ENCODE assay signal across 1 cellular context in the genomic region with DNA sequence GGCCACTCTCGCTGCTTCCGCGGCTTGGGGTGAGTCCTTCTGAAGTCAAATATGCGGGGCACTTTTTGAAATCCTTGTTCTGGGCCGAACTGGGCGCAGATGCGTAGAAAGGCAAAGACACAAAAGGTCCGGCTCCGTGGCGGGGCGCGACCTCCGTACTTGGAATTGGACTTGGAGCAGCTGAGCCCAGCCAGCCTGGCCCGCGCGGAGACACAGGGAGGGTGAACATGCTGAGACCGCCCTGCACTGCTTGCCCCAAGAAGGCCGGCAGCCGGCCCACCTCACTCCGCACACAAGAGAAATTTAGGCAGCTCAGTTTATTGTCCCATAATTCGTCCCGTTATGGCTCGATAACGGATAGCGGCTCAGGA.
TF ChIP-seq lines count a peak whose summit lies in the region.

No MANE protein-coding gene starts in this region.

TF ChIP-seq in H1, 55 proteins besides CTCF, POLR2A, EP300 and RAD21:
- TF ChIP-seq JUN (IDR thresholded peaks at IDR 0.05; ENCODE audit: low read depth, low read length) (no peak), TCF12 (IDR thresholded peaks at IDR 0.05; ENCODE audit: low read depth, low read length) (no peak), RFX5 (IDR thresholded peaks at IDR 0.05; ENCODE audit: borderline replicate concordance, low read depth, low read length) (no peak), ASH2L (IDR thresholded peaks at IDR 0.05; ENCODE audit: low read length) (no peak), RNF2 (IDR thresholded peaks at IDR 0.05; ENCODE audit: borderline replicate concordance, low read depth, low read length, missing control alignments, poor library complexity, severe bottlenecking) (no peak), CTBP2 (IDR thresholded peaks at IDR 0.05; ENCODE audit: borderline replicate concordance, insufficient read depth, insufficient read length, low read length) (no peak), CHD2 (IDR thresholded peaks at IDR 0.05; ENCODE audit: low read length) (no peak), SIRT6 (IDR thresholded peaks at IDR 0.05; ENCODE audit: low read length) (no peak), POU5F1 (IDR thresholded peaks at IDR 0.05; ENCODE audit: low read depth, low read length) (no peak), KDM1A (IDR thresholded peaks at IDR 0.05; ENCODE audit: borderline replicate concordance, low read length) (no peak), BACH1 (IDR thresholded peaks at IDR 0.05; ENCODE audit: low read length) (no peak)
- TF ChIP-seq, protein P1, sequence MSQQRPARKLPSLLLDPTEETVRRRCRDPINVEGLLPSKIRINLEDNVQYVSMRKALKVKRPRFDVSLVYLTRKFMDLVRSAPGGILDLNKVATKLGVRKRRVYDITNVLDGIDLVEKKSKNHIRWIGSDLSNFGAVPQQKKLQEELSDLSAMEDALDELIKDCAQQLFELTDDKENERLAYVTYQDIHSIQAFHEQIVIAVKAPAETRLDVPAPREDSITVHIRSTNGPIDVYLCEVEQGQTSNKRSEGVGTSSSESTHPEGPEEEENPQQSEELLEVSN (IDR thresholded peaks at IDR 0.05), result no peak
- TF ChIP-seq, protein P2, sequence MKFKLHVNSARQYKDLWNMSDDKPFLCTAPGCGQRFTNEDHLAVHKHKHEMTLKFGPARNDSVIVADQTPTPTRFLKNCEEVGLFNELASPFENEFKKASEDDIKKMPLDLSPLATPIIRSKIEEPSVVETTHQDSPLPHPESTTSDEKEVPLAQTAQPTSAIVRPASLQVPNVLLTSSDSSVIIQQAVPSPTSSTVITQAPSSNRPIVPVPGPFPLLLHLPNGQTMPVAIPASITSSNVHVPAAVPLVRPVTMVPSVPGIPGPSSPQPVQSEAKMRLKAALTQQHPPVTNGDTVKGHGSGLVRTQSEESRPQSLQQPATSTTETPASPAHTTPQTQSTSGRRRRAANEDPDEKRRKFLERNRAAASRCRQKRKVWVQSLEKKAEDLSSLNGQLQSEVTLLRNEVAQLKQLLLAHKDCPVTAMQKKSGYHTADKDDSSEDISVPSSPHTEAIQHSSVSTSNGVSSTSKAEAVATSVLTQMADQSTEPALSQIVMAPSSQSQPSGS (IDR thresholded peaks at IDR 0.05; ENCODE audit: low read length), result no peak
